ENCODE assay signal across 11 cellular contexts in genomic region chr12:27260746-27261145, GRCh38. TPM values are rescaled to one million over a fixed set of nuclear protein-coding genes. Genes with fewer than 3 reads are reported as not detected.
A peak's percentile ranks its signal among the peaks of the same experiment; 100 is the strongest.
DNase-seq lines count a peak whose midpoint lies in the region; ATAC-seq and TF ChIP-seq lines count a peak whose summit lies in the region.
"Had no signal": no experiment of that assay in that cellular context is flagged by ENCODE, and none has a peak within 500 bp of the region (broad histone marks: within the 10 kb centered on the region; RNA-seq: fewer than 3 reads in every experiment).

No MANE protein-coding gene starts in this region.

- peaks cover 36% of the 10 kb centered on the region for H3K4me1 Mint-ChIP-seq in activated T-cell treated with anti-CD3 and anti-CD28 coated beads, Interleukin-2, amount 50 U/mL, for 72 hours (ENCODE audit: low read depth)
- peaks cover 3% of the 10 kb centered on the region for H3K4me1 Mint-ChIP-seq in activated naive CD4-positive, alpha-beta T cell treated with anti-CD3 and anti-CD28 coated beads, Interleukin-2, amount 10 ng/mL, durations not matched to agents 7 days and 5 days
- H3K4me1 Mint-ChIP-seq in activated T-helper 1 cell treated with anti-CD3 and anti-CD28 coated beads, Interleukin-12 subunit alpha, Interleukin-12 subunit beta, Interleukin-2, Interleukin-4 antibody, amounts not matched to agents 30 ng/mL and 10 ng/mL and 1 ng/mL, durations not matched to agents 14 hours and 24 hours and 36 hours (ENCODE audit: low read depth) = peaks cover 26% of the 10 kb centered on the region

- intact Hi-C loops in mucosa of descending colon (cut with DNase I, micrococcal nuclease) = no loop called here
- intact Hi-C loops in activated T-helper 1 cell treated with anti-CD3 and anti-CD28 coated beads, Interleukin-12 subunit alpha, Interleukin-12 subunit beta, Interleukin-2, Interleukin-4 antibody, amounts not matched to agents 30 ng/mL and 10 ng/mL and 1 ng/mL, durations not matched to agents 14 hours and 24 hours and 36 hours (cut with micrococcal nuclease) = no loop called here

- H3K4me3 Mint-ChIP-seq in activated T-cell treated with anti-CD3 and anti-CD28 coated beads, Interleukin-2, amount 50 U/mL, for 72 hours = peak overlapping the region in 1 of 2 donors; percentile 37
- no peak overlapping the region for H3K4me3 Mint-ChIP-seq in activated naive CD4-positive, alpha-beta T cell treated with anti-CD3 and anti-CD28 coated beads, Interleukin-2, amount 10 ng/mL, durations not matched to agents 7 days and 5 days
- H3K4me3 Mint-ChIP-seq in activated T-helper 1 cell treated with anti-CD3 and anti-CD28 coated beads, Interleukin-12 subunit alpha, Interleukin-12 subunit beta, Interleukin-2, Interleukin-4 antibody, amounts not matched to agents 30 ng/mL and 10 ng/mL and 1 ng/mL, durations not matched to agents 14 hours and 24 hours and 36 hours = no peak overlapping the region
- H3K4me3 Mint-ChIP-seq: activated naive CD4-positive, alpha-beta T cell treated with anti-CD3 and anti-CD28 coated beads for 36 hours had no signal

- TF ChIP-seq CTCF in coronary artery (IDR thresholded peaks at IDR 0.05) (no peak), mucosa of descending colon (IDR thresholded peaks at IDR 0.05) (no peak)

- peaks cover 5 to 8% of the 10 kb centered on the region in 2 donors for H3K36me3 Mint-ChIP-seq in activated T-cell treated with anti-CD3 and anti-CD28 coated beads, Interleukin-2, amount 50 U/mL, for 72 hours (ENCODE audit: insufficient read depth in 2 of 2)
- no peaks in the 10 kb centered on the region for H3K36me3 Mint-ChIP-seq in activated naive CD4-positive, alpha-beta T cell treated with anti-CD3 and anti-CD28 coated beads, Interleukin-2, amount 10 ng/mL, durations not matched to agents 7 days and 5 days
- peaks cover 22% of the 10 kb centered on the region for H3K36me3 Mint-ChIP-seq in activated T-helper 1 cell treated with anti-CD3 and anti-CD28 coated beads, Interleukin-12 subunit alpha, Interleukin-12 subunit beta, Interleukin-2, Interleukin-4 antibody, amounts not matched to agents 30 ng/mL and 10 ng/mL and 1 ng/mL, durations not matched to agents 14 hours and 24 hours and 36 hours (ENCODE audit: low read depth)

- no peak for ATAC-seq in activated T-cell treated with anti-CD3 and anti-CD28 coated beads, Interleukin-2, amount 50 U/mL, for 72 hours (replicated peaks in 1 of 2)
- peak; percentile 25 for ATAC-seq in mucosa of descending colon

- H3K4me3 ChIP-seq in coronary artery = peak overlapping the region; percentile 52
- H3K4me3 ChIP-seq in mucosa of descending colon = no peak overlapping the region
- no peak overlapping the region for H3K4me3 ChIP-seq in urinary bladder (ENCODE audit: low read depth, low read length)

- H3K9me3 ChIP-seq in mucosa of descending colon = no peaks in the 10 kb centered on the region

- H3K27ac ChIP-seq in coronary artery = peak overlapping the region; percentile 69 to 81
- peak overlapping the region; percentile 59 for H3K27ac ChIP-seq in urinary bladder (ENCODE audit: low read depth)

- H3K27me3 Mint-ChIP-seq in activated T-cell treated with anti-CD3 and anti-CD28 coated beads, Interleukin-2, amount 50 U/mL, for 72 hours (ENCODE audit: low read depth) = no peaks in the 10 kb centered on the region
- H3K27me3 Mint-ChIP-seq in activated naive CD4-positive, alpha-beta T cell treated with anti-CD3 and anti-CD28 coated beads, Interleukin-2, amount 10 ng/mL, durations not matched to agents 7 days and 5 days = no peaks in the 10 kb centered on the region
- H3K27me3 Mint-ChIP-seq in activated T-helper 1 cell treated with anti-CD3 and anti-CD28 coated beads, Interleukin-12 subunit alpha, Interleukin-12 subunit beta, Interleukin-2, Interleukin-4 antibody, amounts not matched to agents 30 ng/mL and 10 ng/mL and 1 ng/mL, durations not matched to agents 14 hours and 24 hours and 36 hours (ENCODE audit: insufficient read depth) = no peaks in the 10 kb centered on the region

- no peak for DNase-seq in activated T-cell treated with anti-CD3 and anti-CD28 coated beads, Interleukin-2, amount 50 U/mL, for 72 hours
- DNase-seq in activated T-cell treated with anti-CD3 and anti-CD28 coated beads, Interleukin-2, amount 50 U/mL, for 48 hours = no peak
- DNase-seq in coronary artery (ENCODE audit: low spot score) (no peak), mucosa of descending colon (no peak), putamen (ENCODE audit: low spot score) (no peak)
- no peak for DNase-seq in activated naive CD4-positive, alpha-beta T cell treated with anti-CD3 and anti-CD28 coated beads, Interleukin-2, amount 10 ng/mL, durations not matched to agents 7 days and 5 days
- DNase-seq in activated T-helper 1 cell treated with anti-CD3 and anti-CD28 coated beads, Interleukin-12 subunit alpha, Interleukin-12 subunit beta, Interleukin-2, Interleukin-4 antibody, amounts not matched to agents 30 ng/mL and 10 ng/mL and 1 ng/mL, durations not matched to agents 14 hours and 24 hours and 36 hours (ENCODE audit: low spot score) = no peak
- DNase-seq: activated naive CD4-positive, alpha-beta T cell treated with anti-CD3 and anti-CD28 coated beads for 36 hours; midbrain; NCI-H1092 had no signal

- CTCF ChIA-PET in activated naive CD4-positive, alpha-beta T cell treated with anti-CD3 and anti-CD28 coated beads, Interleukin-2, amount 10 ng/mL, durations not matched to agents 7 days and 5 days (lab: Charles Lee) = no interaction called here

- peak overlapping the region; percentile 0 for H3K27ac Mint-ChIP-seq in activated T-cell treated with anti-CD3 and anti-CD28 coated beads, Interleukin-2, amount 50 U/mL, for 72 hours
- no peak overlapping the region for H3K27ac Mint-ChIP-seq in activated naive CD4-positive, alpha-beta T cell treated with anti-CD3 and anti-CD28 coated beads, Interleukin-2, amount 10 ng/mL, durations not matched to agents 7 days and 5 days
- no peak overlapping the region for H3K27ac Mint-ChIP-seq in activated T-helper 1 cell treated with anti-CD3 and anti-CD28 coated beads, Interleukin-12 subunit alpha, Interleukin-12 subunit beta, Interleukin-2, Interleukin-4 antibody, amounts not matched to agents 30 ng/mL and 10 ng/mL and 1 ng/mL, durations not matched to agents 14 hours and 24 hours and 36 hours
- H3K27ac Mint-ChIP-seq: activated naive CD4-positive, alpha-beta T cell treated with anti-CD3 and anti-CD28 coated beads for 36 hours had no signal

- H3K36me3 ChIP-seq in mucosa of descending colon (ENCODE audit: low read depth) = no peaks in the 10 kb centered on the region
- no peaks in the 10 kb centered on the region for H3K36me3 ChIP-seq in urinary bladder (ENCODE audit: insufficient read depth)

- H3K9me3 Mint-ChIP-seq in activated T-cell treated with anti-CD3 and anti-CD28 coated beads, Interleukin-2, amount 50 U/mL, for 72 hours = peaks cover 2 to 3% of the 10 kb centered on the region in 2 donors
- H3K9me3 Mint-ChIP-seq in activated naive CD4-positive, alpha-beta T cell treated with anti-CD3 and anti-CD28 coated beads, Interleukin-2, amount 10 ng/mL, durations not matched to agents 7 days and 5 days = no peaks in the 10 kb centered on the region
- no peaks in the 10 kb centered on the region for H3K9me3 Mint-ChIP-seq in activated T-helper 1 cell treated with anti-CD3 and anti-CD28 coated beads, Interleukin-12 subunit alpha, Interleukin-12 subunit beta, Interleukin-2, Interleukin-4 antibody, amounts not matched to agents 30 ng/mL and 10 ng/mL and 1 ng/mL, durations not matched to agents 14 hours and 24 hours and 36 hours
- H3K9me3 Mint-ChIP-seq: activated naive CD4-positive, alpha-beta T cell treated with anti-CD3 and anti-CD28 coated beads for 36 hours had no signal

- 74% methylated on average over 4 of the region's 4 CpGs for whole genome bisulfite sequencing in urinary bladder

- peaks cover 8% of the 10 kb centered on the region for H3K4me1 ChIP-seq in mucosa of descending colon (ENCODE audit: low read depth)
- H3K4me1 ChIP-seq in urinary bladder (ENCODE audit: insufficient read depth) = no peaks in the 10 kb centered on the region

RNA-seq across cellular contexts. Expression of gene STK38L, which starts 16.7 kb away (rescaled TPM):
- total RNA-seq in activated T-cell treated with anti-CD3 and anti-CD28 coated beads, Interleukin-2, amount 50 U/mL, for 72 hours = 10 to 100 TPM; 24.8 to 30.6 TPM
- total RNA-seq in mucosa of descending colon (10 to 100 TPM; 45.2 to 69.4 (median 53.6) TPM), urinary bladder (77.1 TPM)
- polyA plus RNA-seq in urinary bladder = 19.1 TPM
- total RNA-seq in activated T-helper 1 cell treated with anti-CD3 and anti-CD28 coated beads, Interleukin-12 subunit alpha, Interleukin-12 subunit beta, Interleukin-2, Interleukin-4 antibody, amounts not matched to agents 30 ng/mL and 10 ng/mL and 1 ng/mL, durations not matched to agents 14 hours and 24 hours and 36 hours = 20.5 and 23.3 TPM in 2 replicates
